ENCODE assay signal across 39 cellular contexts in the genomic region with DNA sequence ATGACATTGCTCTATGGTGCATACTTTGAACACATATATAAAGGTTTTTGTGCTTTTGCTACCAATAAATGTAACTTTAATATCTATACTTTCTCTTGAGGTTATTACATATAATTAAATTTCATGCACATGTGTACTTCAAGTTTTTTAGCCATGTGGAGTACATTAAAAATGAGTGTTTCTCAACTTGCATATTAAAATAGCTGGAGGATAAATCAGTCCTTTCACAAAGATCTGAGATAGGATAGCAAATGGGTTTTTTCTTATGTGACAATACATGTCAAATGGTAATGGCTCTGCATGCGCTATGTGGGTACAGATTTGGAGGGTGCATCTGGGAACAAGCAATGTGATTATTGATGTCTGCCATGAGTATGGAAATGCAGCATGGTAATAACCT. TPM values are rescaled to one million over a fixed set of nuclear protein-coding genes. Genes with fewer than 3 reads are reported as not detected.
"Had no signal": no experiment of that assay in that cellular context is flagged by ENCODE, and none has a peak within 500 bp of the region (broad histone marks: within the 10 kb centered on the region; RNA-seq: fewer than 3 reads in every experiment).

No MANE protein-coding gene starts in this region.

- H3K9me3 ChIP-seq: adrenal gland, ascending aorta, body of pancreas, breast epithelium had no signal

- H3K4me1 Mint-ChIP-seq: activated naive CD4-positive, alpha-beta T cell treated with anti-CD3 and anti-CD28 coated beads, Interleukin-2, amount 10 ng/mL, durations not matched to agents 7 days and 5 days; activated naive CD4-positive, alpha-beta T cell treated with anti-CD3 and anti-CD28 coated beads, Interleukin-2, amount 50 U/mL, for 24 hours; activated naive CD8-positive, alpha-beta T cell treated with anti-CD3 and anti-CD28 coated beads for 36 hours; activated naive CD8-positive, alpha-beta T cell treated with anti-CD3 and anti-CD28 coated beads, Interleukin-2, amount 10 ng/mL, durations not matched to agents 7 days and 5 days; activated naive CD8-positive, alpha-beta T cell treated with anti-CD3 and anti-CD28 coated beads, Interleukin-2, amount 50 U/mL, for 24 hours; activated T-helper 17 cell treated with anti-CD3 and anti-CD28 coated beads, Interleukin-2, amount 50 U/mL, for 72 hours; brain; central memory CD8-positive, alpha-beta T cell had no signal

- H3K4me3 Mint-ChIP-seq: activated naive CD4-positive, alpha-beta T cell treated with anti-CD3 and anti-CD28 coated beads for 36 hours; activated naive CD4-positive, alpha-beta T cell treated with anti-CD3 and anti-CD28 coated beads, Interleukin-2, amount 10 ng/mL, durations not matched to agents 7 days and 5 days; activated naive CD4-positive, alpha-beta T cell treated with anti-CD3 and anti-CD28 coated beads, Interleukin-2, amount 50 U/mL, for 24 hours; activated naive CD8-positive, alpha-beta T cell; activated naive CD8-positive, alpha-beta T cell treated with anti-CD3 and anti-CD28 coated beads for 36 hours; activated naive CD8-positive, alpha-beta T cell treated with anti-CD3 and anti-CD28 coated beads, Interleukin-2, amount 10 ng/mL, durations not matched to agents 7 days and 5 days; activated naive CD8-positive, alpha-beta T cell treated with anti-CD3 and anti-CD28 coated beads, Interleukin-2, amount 50 U/mL, for 24 hours; activated T-cell treated with anti-CD3 and anti-CD28 coated beads, Interleukin-2, amount 50 U/mL, for 24 hours; activated T-cell treated with anti-CD3 and anti-CD28 coated beads, Interleukin-2, amount 50 U/mL, for 4 hours; activated T-cell treated with anti-CD3 and anti-CD28 coated beads, Interleukin-2, amount 50 U/mL, for 72 hours; activated T-helper 1 cell treated with anti-CD3 and anti-CD28 coated beads, Interleukin-12 subunit alpha, Interleukin-12 subunit beta, Interleukin-2, Interleukin-4 antibody, amounts not matched to agents 30 ng/mL and 10 ng/mL and 1 ng/mL, durations not matched to agents 14 hours and 24 hours and 36 hours; activated T-helper 17 cell treated with anti-CD3 and anti-CD28 coated beads, Interleukin-2, amount 50 U/mL, for 72 hours; brain; central memory CD8-positive, alpha-beta T cell had no signal

- H3K36me3 Mint-ChIP-seq: activated naive CD4-positive, alpha-beta T cell treated with anti-CD3 and anti-CD28 coated beads, Interleukin-2, amount 10 ng/mL, durations not matched to agents 7 days and 5 days; activated naive CD4-positive, alpha-beta T cell treated with anti-CD3 and anti-CD28 coated beads, Interleukin-2, amount 50 U/mL, for 24 hours; activated naive CD4-positive, alpha-beta T cell treated with anti-CD3 and anti-CD28 coated beads, Interleukin-2, amount 50 U/mL, for 72 hours; activated naive CD8-positive, alpha-beta T cell; activated naive CD8-positive, alpha-beta T cell treated with anti-CD3 and anti-CD28 coated beads for 36 hours; activated naive CD8-positive, alpha-beta T cell treated with anti-CD3 and anti-CD28 coated beads, Interleukin-2, amount 10 ng/mL, durations not matched to agents 7 days and 5 days; brain had no signal

- DNase-seq: activated effector memory CD4-positive, alpha-beta T cell treated with anti-CD3 and anti-CD28 coated beads, Interleukin-2, amount 50 U/mL, for 16 hours; activated effector memory CD4-positive, alpha-beta T cell treated with Interleukin-2 at 50 U/mL for 16 hours; activated gamma-delta T cell; activated gamma-delta T cell treated with Interleukin-2 at 50 U/mL for 16 hours; activated naive CD4-positive, alpha-beta T cell; activated naive CD4-positive, alpha-beta T cell treated with anti-CD3 and anti-CD28 coated beads for 36 hours; activated naive CD4-positive, alpha-beta T cell treated with anti-CD3 and anti-CD28 coated beads, Interleukin-2, amount 10 ng/mL, durations not matched to agents 7 days and 5 days; activated naive CD4-positive, alpha-beta T cell treated with anti-CD3 and anti-CD28 coated beads, Interleukin-2, amount 50 U/mL, for 16 hours; activated naive CD4-positive, alpha-beta T cell treated with Interleukin-2 at 50 U/mL for 16 hours; activated naive CD8-positive, alpha-beta T cell treated with anti-CD3 and anti-CD28 coated beads for 36 hours; activated naive CD8-positive, alpha-beta T cell treated with anti-CD3 and anti-CD28 coated beads, Interleukin-2, amount 10 ng/mL, durations not matched to agents 7 days and 5 days; activated naive CD8-positive, alpha-beta T cell treated with anti-CD3 and anti-CD28 coated beads, Interleukin-2, amount 50 U/mL, for 24 hours; activated T-cell treated with anti-CD3 and anti-CD28 coated beads, Interleukin-2, amount 50 U/mL, for 1 hour; activated T-cell treated with anti-CD3 and anti-CD28 coated beads, Interleukin-2, amount 50 U/mL, for 24 hours; activated T-cell treated with anti-CD3 and anti-CD28 coated beads, Interleukin-2, amount 50 U/mL, for 4 hours; activated T-cell treated with anti-CD3 and anti-CD28 coated beads, Interleukin-2, amount 50 U/mL, for 48 hours; activated T-cell treated with anti-CD3 and anti-CD28 coated beads, Interleukin-2, amount 50 U/mL, for 72 hours; adrenal gland; amniotic stem cell; amygdala; anterior cingulate cortex; aorta; body of pancreas; brain microvascular endothelial cell; caudate nucleus; central memory CD4-positive, alpha-beta T cell; cerebellar nuclear complex had no signal

- H3K27ac Mint-ChIP-seq: activated naive CD4-positive, alpha-beta T cell treated with anti-CD3 and anti-CD28 coated beads for 36 hours; activated naive CD4-positive, alpha-beta T cell treated with anti-CD3 and anti-CD28 coated beads, Interleukin-2, amount 10 ng/mL, durations not matched to agents 7 days and 5 days; activated naive CD4-positive, alpha-beta T cell treated with anti-CD3 and anti-CD28 coated beads, Interleukin-2, amount 50 U/mL, for 24 hours; activated naive CD4-positive, alpha-beta T cell treated with anti-CD3 and anti-CD28 coated beads, Interleukin-2, amount 50 U/mL, for 72 hours; activated naive CD8-positive, alpha-beta T cell; activated naive CD8-positive, alpha-beta T cell treated with anti-CD3 and anti-CD28 coated beads for 36 hours; activated naive CD8-positive, alpha-beta T cell treated with anti-CD3 and anti-CD28 coated beads, Interleukin-2, amount 10 ng/mL, durations not matched to agents 7 days and 5 days; activated naive CD8-positive, alpha-beta T cell treated with anti-CD3 and anti-CD28 coated beads, Interleukin-2, amount 50 U/mL, for 24 hours; activated T-cell treated with anti-CD3 and anti-CD28 coated beads, Interleukin-2, amount 50 U/mL, for 24 hours; activated T-cell treated with anti-CD3 and anti-CD28 coated beads, Interleukin-2, amount 50 U/mL, for 72 hours; activated T-helper 1 cell treated with anti-CD3 and anti-CD28 coated beads, Interleukin-12 subunit alpha, Interleukin-12 subunit beta, Interleukin-2, Interleukin-4 antibody, amounts not matched to agents 30 ng/mL and 10 ng/mL and 1 ng/mL, durations not matched to agents 14 hours and 24 hours and 36 hours; activated T-helper 17 cell treated with anti-CD3 and anti-CD28 coated beads, Interleukin-2, amount 50 U/mL, for 72 hours; activated T-helper 2 cell treated with anti-CD3 and anti-CD28 coated beads, Interferon-gamma antibody, Interleukin-2, Interleukin-4, amounts not matched to agents 10 μg/mL and 5 μg/mL and 100 μg/mL, durations not matched to agents 14 hours and 24 hours and 36 hours; brain had no signal

- H3K27me3 ChIP-seq: adrenal gland, ascending aorta, body of pancreas, brain microvascular endothelial cell, breast epithelium had no signal

- H3K9me3 Mint-ChIP-seq: activated naive CD4-positive, alpha-beta T cell treated with anti-CD3 and anti-CD28 coated beads for 36 hours; activated naive CD4-positive, alpha-beta T cell treated with anti-CD3 and anti-CD28 coated beads, Interleukin-2, amount 10 ng/mL, durations not matched to agents 7 days and 5 days; activated naive CD4-positive, alpha-beta T cell treated with anti-CD3 and anti-CD28 coated beads, Interleukin-2, amount 50 U/mL, for 24 hours; activated naive CD4-positive, alpha-beta T cell treated with anti-CD3 and anti-CD28 coated beads, Interleukin-2, amount 50 U/mL, for 72 hours; activated naive CD8-positive, alpha-beta T cell treated with anti-CD3 and anti-CD28 coated beads for 36 hours; activated naive CD8-positive, alpha-beta T cell treated with anti-CD3 and anti-CD28 coated beads, Interleukin-2, amount 10 ng/mL, durations not matched to agents 7 days and 5 days; activated naive CD8-positive, alpha-beta T cell treated with anti-CD3 and anti-CD28 coated beads, Interleukin-2, amount 50 U/mL, for 24 hours; activated T-cell treated with anti-CD3 and anti-CD28 coated beads, Interleukin-2, amount 50 U/mL, for 24 hours; activated T-cell treated with anti-CD3 and anti-CD28 coated beads, Interleukin-2, amount 50 U/mL, for 4 hours; activated T-helper 1 cell treated with anti-CD3 and anti-CD28 coated beads, Interleukin-12 subunit alpha, Interleukin-12 subunit beta, Interleukin-2, Interleukin-4 antibody, amounts not matched to agents 30 ng/mL and 10 ng/mL and 1 ng/mL, durations not matched to agents 14 hours and 24 hours and 36 hours; activated T-helper 17 cell treated with anti-CD3 and anti-CD28 coated beads, Interleukin-2, amount 50 U/mL, for 72 hours; activated T-helper 2 cell treated with anti-CD3 and anti-CD28 coated beads, Interferon-gamma antibody, Interleukin-2, Interleukin-4, amounts not matched to agents 10 μg/mL and 5 μg/mL and 100 μg/mL, durations not matched to agents 14 hours and 24 hours and 36 hours; brain had no signal

- H3K4me3 ChIP-seq: adrenal gland, ascending aorta, body of pancreas, breast epithelium, cardiac muscle cell had no signal

- H3K27me3 Mint-ChIP-seq: activated naive CD8-positive, alpha-beta T cell treated with anti-CD3 and anti-CD28 coated beads, Interleukin-2, amount 10 ng/mL, durations not matched to agents 7 days and 5 days had no signal

- H3K36me3 ChIP-seq: adrenal gland, ascending aorta, brain microvascular endothelial cell, breast epithelium, cardiac muscle cell had no signal

- ATAC-seq: activated naive CD4-positive, alpha-beta T cell treated with anti-CD3 and anti-CD28 coated beads, Interleukin-2, amount 50 U/mL, for 72 hours; activated naive CD8-positive, alpha-beta T cell treated with anti-CD3 and anti-CD28 coated beads, Interleukin-2, amount 50 U/mL, for 24 hours; activated T-cell treated with anti-CD3 and anti-CD28 coated beads, Interleukin-2, amount 50 U/mL, for 4 hours; activated T-cell treated with anti-CD3 and anti-CD28 coated beads, Interleukin-2, amount 50 U/mL, for 72 hours; activated T-helper 17 cell treated with anti-CD3 and anti-CD28 coated beads, Interleukin-2, amount 50 U/mL, for 72 hours; body of pancreas had no signal

- H3K27ac ChIP-seq: adrenal gland, ascending aorta, body of pancreas, brain microvascular endothelial cell, breast epithelium, cardiac muscle cell had no signal

- H3K4me1 ChIP-seq: adrenal gland, ascending aorta, body of pancreas, breast epithelium had no signal

RNA-seq across cellular contexts. Expression of gene COL6A6, which starts 48.7 kb away (rescaled TPM):
- total RNA-seq: activated naive CD4-positive, alpha-beta T cell treated with anti-CD3 and anti-CD28 coated beads for 36 hours; activated naive CD4-positive, alpha-beta T cell treated with anti-CD3 and anti-CD28 coated beads, Interleukin-2, amount 50 U/mL, for 72 hours; activated naive CD8-positive, alpha-beta T cell treated with anti-CD3 and anti-CD28 coated beads for 36 hours; activated naive CD8-positive, alpha-beta T cell treated with anti-CD3 and anti-CD28 coated beads, Interleukin-2, amount 10 ng/mL, durations not matched to agents 7 days and 5 days; activated T-cell treated with anti-CD3 and anti-CD28 coated beads, Interleukin-2, amount 50 U/mL, for 4 hours; activated T-cell treated with anti-CD3 and anti-CD28 coated beads, Interleukin-2, amount 50 U/mL, for 72 hours; activated T-helper 1 cell treated with anti-CD3 and anti-CD28 coated beads, Interleukin-12 subunit alpha, Interleukin-12 subunit beta, Interleukin-2, Interleukin-4 antibody, amounts not matched to agents 30 ng/mL and 10 ng/mL and 1 ng/mL, durations not matched to agents 14 hours and 24 hours and 36 hours; activated T-helper 17 cell treated with anti-CD3 and anti-CD28 coated beads, Interleukin-2, amount 50 U/mL, for 72 hours; activated T-helper 2 cell treated with anti-CD3 and anti-CD28 coated beads, Interferon-gamma antibody, Interleukin-2, Interleukin-4, amounts not matched to agents 10 μg/mL and 5 μg/mL and 100 μg/mL, durations not matched to agents 14 hours and 24 hours and 36 hours; ascending aorta; body of pancreas; chondrocyte had no signal
